In the genomic region with DNA sequence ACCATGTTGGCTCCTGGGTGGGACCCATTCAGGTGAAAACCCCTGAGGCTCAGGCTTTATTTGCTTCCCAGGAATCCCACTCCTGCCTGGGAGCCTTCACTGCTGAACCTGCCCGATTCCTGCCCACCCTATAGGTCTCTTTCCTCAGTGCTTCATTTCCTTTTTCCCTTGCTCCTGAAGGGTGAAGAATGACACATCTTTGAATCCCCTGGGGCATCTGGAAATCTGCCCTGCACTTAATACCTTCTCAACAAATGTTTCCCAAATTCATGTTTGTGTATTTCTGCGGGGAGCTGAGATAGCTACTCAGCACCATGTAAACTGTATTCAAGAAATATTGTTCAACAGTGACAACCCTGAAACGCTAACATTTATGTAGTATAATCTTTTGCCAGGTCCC, we compare ENCODE assay signal across 27 cellular contexts.
"Had no signal": no experiment of that assay in that cellular context is flagged by ENCODE, and none has a peak within 500 bp of the region (broad histone marks: within the 10 kb centered on the region; RNA-seq: fewer than 3 reads in every experiment).

No MANE protein-coding gene starts in this region.

- H3K27me3 ChIP-seq: ascending aorta, Peyer's patch had no signal

- H3K4me1 ChIP-seq: ascending aorta had no signal

- H3K27ac ChIP-seq: ascending aorta, Peyer's patch, RWPE1, WERI-Rb-1 had no signal

- DNase-seq: activated CD4-positive, alpha-beta memory T cell treated with anti-CD3 and anti-CD28 coated beads, Interleukin-2, amount 10 ng/mL, durations not matched to agents 7 days and 5 days; activated CD4-positive, alpha-beta T cell treated with anti-CD3 and anti-CD28 coated beads for 1 hour; activated CD4-positive, alpha-beta T cell treated with anti-CD3 and anti-CD28 coated beads for 48 hours; activated CD4-positive, CD25-positive, alpha-beta regulatory T cell; activated CD8-positive, alpha-beta memory T cell treated with anti-CD3 and anti-CD28 coated beads for 24 hours; activated CD8-positive, alpha-beta memory T cell treated with anti-CD3 and anti-CD28 coated beads, Interleukin-2, amount 10 ng/mL, durations not matched to agents 7 days and 5 days; activated CD8-positive, alpha-beta memory T cell treated with anti-CD3 and anti-CD28 coated beads, Interleukin-2, amount 50 U/mL, for 48 hours; activated effector memory CD4-positive, alpha-beta T cell treated with Interleukin-2 at 50 U/mL for 16 hours; activated naive CD4-positive, alpha-beta T cell treated with anti-CD3 and anti-CD28 coated beads, Interleukin-2, amount 50 U/mL, for 16 hours; activated naive CD8-positive, alpha-beta T cell treated with anti-CD3 and anti-CD28 coated beads for 36 hours; activated T-cell treated with anti-CD3 and anti-CD28 coated beads, Interleukin-2, amount 50 U/mL, for 48 hours; amygdala; cerebellar nuclear complex; Kasumi-1; KG1; NCI-H1092 treated with DMSO at 0.1 percent for 48 hours; NCI-H146; NCI-H2029 treated with DMSO at 0.1 percent for 48 hours; NCI-H2171 treated with DMSO at 0.1 percent for 48 hours; NCI-H2227 treated with DMSO at 0.1 percent for 48 hours; NCI-H524 treated with DMSO at 0.1 percent for 48 hours; Right ventricle myocardium superior; T1000; WERI-Rb-1 had no signal

- H3K9me3 Mint-ChIP-seq: activated CD4-positive, alpha-beta memory T cell treated with anti-CD3 and anti-CD28 coated beads, Interleukin-2, amount 10 ng/mL, durations not matched to agents 7 days and 5 days; activated naive CD8-positive, alpha-beta T cell treated with anti-CD3 and anti-CD28 coated beads for 36 hours had no signal

- H3K9me3 ChIP-seq: ascending aorta, Peyer's patch had no signal

- H3K4me3 Mint-ChIP-seq: activated CD4-positive, alpha-beta memory T cell treated with anti-CD3 and anti-CD28 coated beads, Interleukin-2, amount 10 ng/mL, durations not matched to agents 7 days and 5 days; activated CD8-positive, alpha-beta memory T cell treated with anti-CD3 and anti-CD28 coated beads, Interleukin-2, amount 10 ng/mL, durations not matched to agents 7 days and 5 days; activated naive CD8-positive, alpha-beta T cell treated with anti-CD3 and anti-CD28 coated beads for 36 hours had no signal

- H3K4me1 Mint-ChIP-seq: activated CD4-positive, alpha-beta memory T cell treated with anti-CD3 and anti-CD28 coated beads, Interleukin-2, amount 10 ng/mL, durations not matched to agents 7 days and 5 days; activated CD8-positive, alpha-beta memory T cell treated with anti-CD3 and anti-CD28 coated beads, Interleukin-2, amount 10 ng/mL, durations not matched to agents 7 days and 5 days; activated naive CD8-positive, alpha-beta T cell treated with anti-CD3 and anti-CD28 coated beads for 36 hours had no signal

- H3K36me3 ChIP-seq: ascending aorta, Peyer's patch, WERI-Rb-1 had no signal

- H3K4me3 ChIP-seq: ascending aorta, Peyer's patch had no signal

- H3K36me3 Mint-ChIP-seq: activated CD8-positive, alpha-beta memory T cell treated with anti-CD3 and anti-CD28 coated beads, Interleukin-2, amount 10 ng/mL, durations not matched to agents 7 days and 5 days; activated naive CD8-positive, alpha-beta T cell treated with anti-CD3 and anti-CD28 coated beads for 36 hours had no signal

- H3K27ac Mint-ChIP-seq: activated CD4-positive, alpha-beta memory T cell treated with anti-CD3 and anti-CD28 coated beads, Interleukin-2, amount 10 ng/mL, durations not matched to agents 7 days and 5 days; activated CD8-positive, alpha-beta memory T cell treated with anti-CD3 and anti-CD28 coated beads, Interleukin-2, amount 10 ng/mL, durations not matched to agents 7 days and 5 days; activated naive CD8-positive, alpha-beta T cell treated with anti-CD3 and anti-CD28 coated beads for 36 hours had no signal

- H3K27me3 Mint-ChIP-seq: activated CD4-positive, alpha-beta memory T cell treated with anti-CD3 and anti-CD28 coated beads, Interleukin-2, amount 10 ng/mL, durations not matched to agents 7 days and 5 days; activated naive CD8-positive, alpha-beta T cell treated with anti-CD3 and anti-CD28 coated beads for 36 hours had no signal
